In the genomic region with DNA sequence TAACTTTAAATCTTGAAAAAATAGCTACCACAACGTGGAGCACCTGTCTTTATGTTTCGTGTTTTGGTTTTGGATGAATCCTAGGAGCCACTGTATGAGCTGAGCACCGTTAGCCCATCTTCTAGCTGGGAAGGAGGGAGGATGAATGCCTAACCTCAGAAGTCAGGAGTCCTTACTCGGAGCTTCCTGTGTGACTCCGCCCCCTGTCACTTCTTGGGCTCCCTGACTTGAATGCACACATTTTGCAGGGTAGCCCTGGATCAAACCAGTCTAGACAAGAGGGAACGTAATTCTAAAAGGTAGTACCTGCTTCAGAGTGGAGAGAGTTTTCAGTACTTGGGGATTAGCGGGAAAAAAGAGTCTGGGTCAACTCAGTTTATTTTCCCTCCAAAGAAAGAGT, we compare ENCODE assay signal across 33 cellular contexts. TPM values are rescaled to one million over a fixed set of nuclear protein-coding genes. Genes with fewer than 3 reads are reported as not detected.
"Had no signal": no experiment of that assay in that cellular context is flagged by ENCODE, and none has a peak within 500 bp of the region (broad histone marks: within the 10 kb centered on the region; RNA-seq: fewer than 3 reads in every experiment).

No MANE protein-coding gene starts in this region.

- H3K36me3 Mint-ChIP-seq: activated CD8-positive, alpha-beta memory T cell treated with anti-CD3 and anti-CD28 coated beads, Interleukin-2, amount 10 ng/mL, durations not matched to agents 7 days and 5 days; activated naive CD8-positive, alpha-beta T cell treated with anti-CD3 and anti-CD28 coated beads, Interleukin-2, amount 10 ng/mL, durations not matched to agents 7 days and 5 days had no signal

- H3K27me3 Mint-ChIP-seq: central memory CD8-positive, alpha-beta T cell had no signal

- H3K4me3 ChIP-seq: ascending aorta, cardiac muscle cell, SJSA1 had no signal

- H3K4me2 ChIP-seq: SK-N-SH had no signal

- H3K27ac ChIP-seq: ascending aorta, cardiac muscle cell, SJSA1 had no signal

- H3K36me3 ChIP-seq: ascending aorta, cardiac muscle cell, SJSA1 had no signal

- H3K27ac Mint-ChIP-seq: activated CD4-positive, alpha-beta memory T cell treated with anti-CD3 and anti-CD28 coated beads, Interleukin-2, amount 10 ng/mL, durations not matched to agents 7 days and 5 days; activated CD8-positive, alpha-beta memory T cell treated with anti-CD3 and anti-CD28 coated beads, Interleukin-2, amount 10 ng/mL, durations not matched to agents 7 days and 5 days; activated naive CD8-positive, alpha-beta T cell treated with anti-CD3 and anti-CD28 coated beads, Interleukin-2, amount 10 ng/mL, durations not matched to agents 7 days and 5 days; T-helper 1 cell treated with Interleukin-12 subunit alpha and Interleukin-12 subunit beta and Interleukin-4 antibody, amounts not matched to agents 30 μg/mL and 1 μg/mL, for 36 hours; T-helper 2 cell treated with Interferon-gamma antibody and Interleukin-4, amounts not matched to agents 5 μg/mL and 100 μg/mL, for 36 hours had no signal

- H3K9ac ChIP-seq: SK-N-SH had no signal

- H3K4me1 Mint-ChIP-seq: activated CD4-positive, alpha-beta memory T cell treated with anti-CD3 and anti-CD28 coated beads, Interleukin-2, amount 10 ng/mL, durations not matched to agents 7 days and 5 days; activated CD8-positive, alpha-beta memory T cell treated with anti-CD3 and anti-CD28 coated beads, Interleukin-2, amount 10 ng/mL, durations not matched to agents 7 days and 5 days; activated naive CD8-positive, alpha-beta T cell treated with anti-CD3 and anti-CD28 coated beads, Interleukin-2, amount 10 ng/mL, durations not matched to agents 7 days and 5 days; central memory CD8-positive, alpha-beta T cell had no signal

- DNase-seq: activated CD4-positive, alpha-beta memory T cell treated with anti-CD3 and anti-CD28 coated beads, Interleukin-2, amount 10 ng/mL, durations not matched to agents 7 days and 5 days; activated CD4-positive, alpha-beta T cell treated with anti-CD3 and anti-CD28 coated beads for 1 hour; activated CD4-positive, alpha-beta T cell treated with anti-CD3 and anti-CD28 coated beads for 48 hours; activated CD4-positive, CD25-positive, alpha-beta regulatory T cell; activated CD8-positive, alpha-beta memory T cell treated with anti-CD3 and anti-CD28 coated beads for 24 hours; activated CD8-positive, alpha-beta memory T cell treated with anti-CD3 and anti-CD28 coated beads, Interleukin-2, amount 10 ng/mL, durations not matched to agents 7 days and 5 days; activated CD8-positive, alpha-beta memory T cell treated with anti-CD3 and anti-CD28 coated beads, Interleukin-2, amount 50 U/mL, for 48 hours; activated effector memory CD4-positive, alpha-beta T cell treated with Interleukin-2 at 50 U/mL for 16 hours; activated naive CD4-positive, alpha-beta T cell; activated naive CD4-positive, alpha-beta T cell treated with anti-CD3 and anti-CD28 coated beads, Interleukin-2, amount 50 U/mL, for 16 hours; activated naive CD8-positive, alpha-beta T cell treated with anti-CD3 and anti-CD28 coated beads, Interleukin-2, amount 10 ng/mL, durations not matched to agents 7 days and 5 days; activated T-cell treated with anti-CD3 and anti-CD28 coated beads, Interleukin-2, amount 50 U/mL, for 48 hours; amygdala; Karpas-422; KBM-7; NCI-H1105; NCI-H1417 treated with DMSO at 0.1 percent for 48 hours; NCI-H187 treated with DMSO at 0.1 percent for 48 hours; NCI-H2081; NCI-H345; NCI-H524 treated with DMSO at 0.1 percent for 48 hours; RPMI8226; SHP77 treated with DMSO at 0.1 percent for 48 hours; SK-N-SH had no signal

- H3K9me3 ChIP-seq: ascending aorta, SK-N-SH had no signal

- ATAC-seq: activated CD8-positive, alpha-beta memory T cell treated with anti-CD3 and anti-CD28 coated beads, Interleukin-2, amount 10 ng/mL, durations not matched to agents 7 days and 5 days; Panc1 had no signal

- H3K4me3 Mint-ChIP-seq: activated CD4-positive, alpha-beta memory T cell treated with anti-CD3 and anti-CD28 coated beads, Interleukin-2, amount 10 ng/mL, durations not matched to agents 7 days and 5 days; activated CD8-positive, alpha-beta memory T cell treated with anti-CD3 and anti-CD28 coated beads, Interleukin-2, amount 10 ng/mL, durations not matched to agents 7 days and 5 days; activated naive CD8-positive, alpha-beta T cell treated with anti-CD3 and anti-CD28 coated beads, Interleukin-2, amount 10 ng/mL, durations not matched to agents 7 days and 5 days; central memory CD8-positive, alpha-beta T cell; T-helper 1 cell treated with Interleukin-12 subunit alpha and Interleukin-12 subunit beta and Interleukin-4 antibody, amounts not matched to agents 30 μg/mL and 1 μg/mL, for 36 hours; T-helper 2 cell treated with Interferon-gamma antibody and Interleukin-4, amounts not matched to agents 5 μg/mL and 100 μg/mL, for 36 hours had no signal

- H3K4me1 ChIP-seq: ascending aorta, SJSA1 had no signal

- H3K9me3 Mint-ChIP-seq: activated CD4-positive, alpha-beta memory T cell treated with anti-CD3 and anti-CD28 coated beads, Interleukin-2, amount 10 ng/mL, durations not matched to agents 7 days and 5 days; activated naive CD8-positive, alpha-beta T cell treated with anti-CD3 and anti-CD28 coated beads, Interleukin-2, amount 10 ng/mL, durations not matched to agents 7 days and 5 days; central memory CD8-positive, alpha-beta T cell; T-helper 1 cell treated with Interleukin-12 subunit alpha and Interleukin-12 subunit beta and Interleukin-4 antibody, amounts not matched to agents 30 μg/mL and 1 μg/mL, for 36 hours; T-helper 2 cell treated with Interferon-gamma antibody and Interleukin-4, amounts not matched to agents 5 μg/mL and 100 μg/mL, for 36 hours had no signal

RNA-seq across cellular contexts. Expression of a gene that starts 5.3 kb away (rescaled TPM):
- total RNA-seq: activated CD4-positive, alpha-beta memory T cell treated with anti-CD3 and anti-CD28 coated beads, Interleukin-2, amount 10 ng/mL, durations not matched to agents 7 days and 5 days; activated CD8-positive, alpha-beta memory T cell treated with anti-CD3 and anti-CD28 coated beads, Interleukin-2, amount 10 ng/mL, durations not matched to agents 7 days and 5 days; activated naive CD8-positive, alpha-beta T cell treated with anti-CD3 and anti-CD28 coated beads, Interleukin-2, amount 10 ng/mL, durations not matched to agents 7 days and 5 days; ascending aorta; cardiac muscle cell; MCF 10A; NCI-H460; SJSA1 had no signal
